16 cellular contexts compared by ENCODE assay signal in genomic region chr6:98669371-98669770, GRCh38.
DNase-seq lines count a peak whose midpoint lies in the region; ATAC-seq and TF ChIP-seq lines count a peak whose summit lies in the region.
"Had no signal": no experiment of that assay in that cellular context is flagged by ENCODE, and none has a peak within 500 bp of the region (broad histone marks: within the 10 kb centered on the region; RNA-seq: fewer than 3 reads in every experiment).

No MANE protein-coding gene starts in this region.

- CTCF ChIA-PET in PC-3 (lab: Charles Lee), result no interaction called here

- H4K20me1 ChIP-seq in PC-3 (ENCODE audit: low read length), result no peaks in the 10 kb centered on the region

- H3K36me3 ChIP-seq in PC-3 (ENCODE audit: low read depth, low read length), result no peaks in the 10 kb centered on the region
- H3K36me3 ChIP-seq: HAP-1 had no signal

- H3K27ac ChIP-seq in PC-3 (ENCODE audit: low read length), result no peak overlapping the region
- H3K27ac ChIP-seq: SK-N-MC had no signal

- H3K9me3 ChIP-seq in PC-3 (ENCODE audit: low read length), result no peaks in the 10 kb centered on the region
- H3K9me3 ChIP-seq: HAP-1 had no signal

- H2AFZ ChIP-seq in PC-3 (ENCODE audit: low read length), result no peak overlapping the region

- H3K27me3 ChIP-seq in PC-3 (ENCODE audit: low read length), result peaks cover 5% of the 10 kb centered on the region; the same call in 1 of the 2 replicates

- no peaks in the 10 kb centered on the region for H3K79me2 ChIP-seq in PC-3 (ENCODE audit: low read length)

- H3K4me2 ChIP-seq in PC-3 (ENCODE audit: low read length), result no peak overlapping the region

- H3F3A ChIP-seq in PC-3 (ENCODE audit: low read length, unreplicated experiment), result no peaks in the 10 kb centered on the region

- no peak for TF ChIP-seq CTCF in PC-3 (conservative IDR thresholded peaks at IDR 0.05; ENCODE audit: low read depth, low read length)

- intact Hi-C loops in PC-3 (cut with micrococcal nuclease) (no loop called here), posterior cingulate gyrus (cut with DNase I) (no loop called here)

- ATAC-seq in PC-3, result no peak
- ATAC-seq: GM12878 had no signal

- BruUV-seq in PC-3 (replicated peaks; lab: Mats Ljungman, UMichigan), result no TSS peak

- H3K4me1 ChIP-seq in PC-3 (ENCODE audit: insufficient read depth, low read length), result no peaks in the 10 kb centered on the region

- H3K9me2 ChIP-seq in PC-3 (replicated peaks; ENCODE audit: low read length), result no peaks in the 10 kb centered on the region

- DNase-seq in DMS79 (lab: John Stamatoyannopoulos, UW) (peak; percentile 96), NCI-H1105 treated with DMSO at 0.1 percent for 48 hours (lab: John Stamatoyannopoulos, UW) (peak; percentile 59), globus pallidus (ENCODE audit: low spot score) (peak; percentile 35), putamen (ENCODE audit: low spot score) (peak; percentile 12), SIG-M5 treated with dmso at 0.1 percent for 504 hours (lab: John Stamatoyannopoulos, UW; ENCODE audit: unreplicated experiment) (no peak), PC-3 (no peak), posterior cingulate gyrus (no peak)
- DNase-seq: CD8-positive, alpha-beta memory T cell; Karpas-422; MM.1S; NCI-H2171 treated with DMSO at 0.1 percent for 48 hours; NCI-H526 treated with DMSO at 0.1 percent for 48 hours; T-helper 1 cell had no signal

- H3K9ac ChIP-seq in PC-3 (ENCODE audit: low read length), result no peak overlapping the region

- POLR2A ChIA-PET in PC-3 (lab: Charles Lee; ENCODE audit: unreplicated experiment), result no interaction called here

- no peak overlapping the region for H3K4me3 ChIP-seq in PC-3 (ENCODE audit: low read length)
- H3K4me3 ChIP-seq: GM12878, HAP-1, SK-N-MC had no signal

Comparison
In these comparisons a context has a peak if more than half of its experiments do, and no peak if none do; other contexts are left out.
1. DNase-seq: peak in DMS79 (single experiment), NCI-H1105 treated with DMSO at 0.1 percent for 48 hours (single experiment), globus pallidus (single experiment) and putamen (single experiment); none in SIG-M5 treated with dmso at 0.1 percent for 504 hours (single experiment), PC-3 (single experiment) and posterior cingulate gyrus (0 of 10).